17 cellular contexts compared by ENCODE assay signal in genomic region chr5:66655395-66656324, GRCh38. TPM values are rescaled to one million over a fixed set of nuclear protein-coding genes. Genes with fewer than 3 reads are reported as not detected.
A peak's percentile ranks its signal among the peaks of the same experiment; 100 is the strongest.
DNase-seq lines count a peak whose midpoint lies in the region; ATAC-seq and TF ChIP-seq lines count a peak whose summit lies in the region.
"Had no signal": no experiment of that assay in that cellular context is flagged by ENCODE, and none has a peak within 500 bp of the region (broad histone marks: within the 10 kb centered on the region; RNA-seq: fewer than 3 reads in every experiment).

No MANE protein-coding gene starts in this region.

- 0 out of 2 replicates have a peak overlapping the region, but pooled peaks have one; percentile 34 for H3K4me3 ChIP-seq in HUES48 (ENCODE audit: low read depth, low read length)
- H3K4me3 ChIP-seq in heart right ventricle: peak overlapping the region in 2 of 10 donors; percentile 3 to 18
- H3K4me3 ChIP-seq: BLaER1 treated with 17β-estradiol and CSF1 and Interleukin-3, amounts not matched to agents 10 nM and 100 nM; stomach had no signal

- peak overlapping the region in 1 of 5 experiments; percentile 42 for H3K4me3 Mint-ChIP-seq in brain
- H3K4me3 Mint-ChIP-seq: activated T-cell treated with anti-CD3 and anti-CD28 coated beads, Interleukin-2, amount 50 U/mL, for 24 hours had no signal

- intact Hi-C loops in heart right ventricle (cut with DNase I): no loop called here

- TF ChIP-seq CTCF in brain (conservative IDR thresholded peaks at IDR 0.05) (no peak), heart right ventricle (IDR thresholded peaks at IDR 0.05) (no peak), omental fat pad (IDR thresholded peaks at IDR 0.05) (no peak)

- H3K27ac ChIP-seq in HUES48 (ENCODE audit: low read depth, low read length): peak overlapping the region; percentile 53
- H3K27ac ChIP-seq in heart right ventricle: peak overlapping the region in 2 of 10 donors; percentile 7 to 15
- H3K27ac ChIP-seq: BLaER1 treated with 17β-estradiol and CSF1 and Interleukin-3, amounts not matched to agents 10 nM and 100 nM; KMS-11; stomach had no signal

- H3K27ac Mint-ChIP-seq in brain: peak overlapping the region in 3 of 5 experiments; percentile 54 to 78 (median 64)
- H3K27ac Mint-ChIP-seq: activated T-cell treated with anti-CD3 and anti-CD28 coated beads, Interleukin-2, amount 50 U/mL, for 24 hours had no signal

- ATAC-seq in heart right ventricle: peak in 5 of 8 donors; percentile 17 to 62 (median 48)
- peak; percentile 60 for ATAC-seq in omental fat pad (ENCODE audit: low FRiP score)

- no peaks in the 10 kb centered on the region for H3K36me3 Mint-ChIP-seq in brain

- peaks cover 2% of the 10 kb centered on the region in 5 experiments for H3K9me3 Mint-ChIP-seq in brain

- no peaks in the 10 kb centered on the region for H3K27me3 ChIP-seq in HUES48 (ENCODE audit: control insufficient read depth, insufficient read depth, low read length)
- no peaks in the 10 kb centered on the region for H3K27me3 ChIP-seq in heart right ventricle
- H3K27me3 ChIP-seq: BLaER1 treated with 17β-estradiol and CSF1 and Interleukin-3, amounts not matched to agents 10 nM and 100 nM; stomach had no signal

- 25 to 68% methylated on average over 2 of the region's 2 CpGs for WGBS in heart right ventricle, 2 donors

- H3K9me3 ChIP-seq in HUES48 (ENCODE audit: control insufficient read depth, insufficient read depth, low read length) (peaks cover 13% of the 10 kb centered on the region), heart right ventricle (peaks cover 0 to 4% (median 0%) of the 10 kb centered on the region in 11 donors)
- H3K9me3 ChIP-seq: stomach had no signal

- no peak for DNase-seq in heart right ventricle
- no peak for DNase-seq in omental fat pad (ENCODE audit: low spot score)
- DNase-seq in NCI-H2196 treated with DMSO at 0.1 percent for 48 hours (lab: John Stamatoyannopoulos, UW; ENCODE audit: unreplicated experiment): no peak
- DNase-seq in DMS79 treated with DMSO at 0.1 percent for 48 hours (lab: John Stamatoyannopoulos, UW): no peak
- no peak for DNase-seq in stimulated activated CD4-positive, alpha-beta T cell treated with anti-CD3 and anti-CD28 coated beads, Interleukin-2, amount 100 ng/mL, for 24 hours
- DNase-seq in activated effector memory CD4-positive, alpha-beta T cell treated with Interleukin-2 at 50 U/mL for 16 hours: no peak
- DNase-seq: activated CD4-positive, alpha-beta T cell treated with anti-CD3 and anti-CD28 coated beads for 48 hours; activated T-cell treated with anti-CD3 and anti-CD28 coated beads, Interleukin-2, amount 50 U/mL, for 24 hours; cortex of kidney; HCEC 1CT; NCI-H1105 treated with DMSO at 0.1 percent for 48 hours; stomach; T1000 had no signal

- H3K4me1 ChIP-seq in HUES48 (ENCODE audit: control insufficient read depth, insufficient read depth, low read length) (peaks cover 22% of the 10 kb centered on the region), heart right ventricle (peaks cover 3 to 51% (median 13%) of the 10 kb centered on the region in 9 donors)
- H3K4me1 ChIP-seq: BLaER1 treated with 17β-estradiol and CSF1 and Interleukin-3, amounts not matched to agents 10 nM and 100 nM; stomach had no signal

- peaks cover 15% of the 10 kb centered on the region for H3K4me1 Mint-ChIP-seq in brain

- no peaks in the 10 kb centered on the region for H3K27me3 Mint-ChIP-seq in brain

- H3K36me3 ChIP-seq in HUES48 (ENCODE audit: control insufficient read depth, insufficient read depth, low read length) (no peaks in the 10 kb centered on the region), heart right ventricle (no peaks in the 10 kb centered on the region)
- H3K36me3 ChIP-seq: BLaER1 treated with 17β-estradiol and CSF1 and Interleukin-3, amounts not matched to agents 10 nM and 100 nM; stomach had no signal

- H3K9ac ChIP-seq in HUES48 (ENCODE audit: low read depth, low read length): no peak overlapping the region
- H3K9ac ChIP-seq: BLaER1 treated with 17β-estradiol and CSF1 and Interleukin-3, amounts not matched to agents 10 nM and 100 nM; KMS-11 had no signal

RNA-seq across cellular contexts. Expression of gene MAST4, which starts 59.5 kb away (rescaled TPM):
- 8.7 TPM for polyA plus RNA-seq in brain (ENCODE audit: insufficient read depth, low read depth, low replicate concordance)
- total RNA-seq in heart right ventricle: 10 to 100 TPM; 58.7 to 93.3 (median 78.4) TPM
- 10 to 100 TPM; 29.6 to 47.9 TPM for polyA plus RNA-seq in heart right ventricle
- total RNA-seq in omental fat pad: 10 to 100 TPM; 52.2 to 76.8 (median 57.3) TPM
